ENCODE assay signal across 27 cellular contexts in the genomic region with DNA sequence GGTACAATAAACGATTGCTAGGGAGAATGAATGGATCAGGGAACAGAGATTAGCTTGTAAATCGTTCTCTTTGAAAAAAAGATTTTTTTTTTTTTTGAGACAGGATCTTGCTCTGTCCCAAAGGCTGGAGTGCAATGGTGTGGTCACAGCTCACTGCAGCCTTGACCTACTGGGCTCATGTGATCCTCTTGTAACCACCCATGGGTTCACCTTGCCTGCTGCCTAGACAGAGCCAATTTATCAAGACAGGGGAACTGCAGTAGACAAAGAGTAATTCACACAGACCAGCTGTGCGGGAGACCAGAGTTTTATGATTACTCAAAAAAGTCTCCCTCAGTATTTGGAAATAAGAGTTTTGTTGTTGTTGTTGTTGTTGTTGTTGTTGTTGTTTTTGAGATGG. TPM values are rescaled to one million over a fixed set of nuclear protein-coding genes. Genes with fewer than 3 reads are reported as not detected.
DNase-seq lines count a peak whose midpoint lies in the region; ATAC-seq and TF ChIP-seq lines count a peak whose summit lies in the region.
"Had no signal": no experiment of that assay in that cellular context is flagged by ENCODE, and none has a peak within 500 bp of the region (broad histone marks: within the 10 kb centered on the region; RNA-seq: fewer than 3 reads in every experiment).

No MANE protein-coding gene starts in this region.

- peaks cover 81% of the 10 kb centered on the region for H3K4me1 Mint-ChIP-seq in activated B cell treated with CpG ODN at 0.5 μM for 24 hours
- H3K4me1 Mint-ChIP-seq in memory B cell, result peaks cover 57% of the 10 kb centered on the region
- no peaks in the 10 kb centered on the region for H3K4me1 Mint-ChIP-seq in activated T-cell treated with anti-CD3 and anti-CD28 coated beads, Interleukin-2, amount 50 U/mL, for 72 hours (ENCODE audit: low read depth)
- H3K4me1 Mint-ChIP-seq: neural crest cell had no signal

- no peak for TF ChIP-seq CTCF in left ventricle myocardium inferior (IDR thresholded peaks at IDR 0.05; ENCODE audit: borderline replicate concordance)
- no peak for TF ChIP-seq CTCF in right atrium auricular region (IDR thresholded peaks at IDR 0.05)
- no peak for TF ChIP-seq CTCF in activated B cell treated with CpG ODN at 0.5 μM for 24 hours (IDR thresholded peaks at IDR 0.05)

- H3K4me3 Mint-ChIP-seq in activated B cell treated with CpG ODN at 0.5 μM for 24 hours (no peak overlapping the region), memory B cell (no peak overlapping the region)
- H3K4me3 Mint-ChIP-seq in activated T-cell treated with anti-CD3 and anti-CD28 coated beads, Interleukin-2, amount 50 U/mL, for 72 hours, result no peak overlapping the region
- H3K4me3 Mint-ChIP-seq: activated CD8-positive, alpha-beta T cell treated with anti-CD3 and anti-CD28 coated beads for 36 hours; neural crest cell had no signal

- POLR2A ChIA-PET in activated B cell treated with CpG ODN at 0.5 μM for 24 hours (lab: Charles Lee), result interaction anchor here (0.5 to 1.4 kb wide), 3 partner anchors 96 to 117 kb away, joined by 3 to 5 read pairs (median 3); no protein-coding TSS in a partner anchor

- H3K9me3 Mint-ChIP-seq in activated B cell treated with CpG ODN at 0.5 μM for 24 hours (peaks cover 5% of the 10 kb centered on the region), memory B cell (peaks cover 4% of the 10 kb centered on the region)
- peaks cover 0 to 4% of the 10 kb centered on the region in 2 donors for H3K9me3 Mint-ChIP-seq in activated T-cell treated with anti-CD3 and anti-CD28 coated beads, Interleukin-2, amount 50 U/mL, for 72 hours

- H3K36me3 ChIP-seq in left ventricle myocardium inferior, result no peaks in the 10 kb centered on the region
- no peaks in the 10 kb centered on the region for H3K36me3 ChIP-seq in right atrium auricular region
- H3K36me3 ChIP-seq: BLaER1, cardiac muscle cell, tibial artery had no signal

- H3K4me3 ChIP-seq in left ventricle myocardium inferior, result no peak overlapping the region
- no peak overlapping the region for H3K4me3 ChIP-seq in right atrium auricular region
- H3K4me3 ChIP-seq: A549, BLaER1, cardiac muscle cell, mucosa of descending colon, tibial artery had no signal

- H3K27me3 Mint-ChIP-seq in activated B cell treated with CpG ODN at 0.5 μM for 24 hours, result no peaks in the 10 kb centered on the region
- H3K27me3 Mint-ChIP-seq in memory B cell, result no peaks in the 10 kb centered on the region
- no peaks in the 10 kb centered on the region for H3K27me3 Mint-ChIP-seq in activated T-cell treated with anti-CD3 and anti-CD28 coated beads, Interleukin-2, amount 50 U/mL, for 72 hours (ENCODE audit: low read depth)
- H3K27me3 Mint-ChIP-seq: activated CD8-positive, alpha-beta T cell treated with anti-CD3 and anti-CD28 coated beads for 36 hours; progenitor cell of endocrine pancreas had no signal

- intact Hi-C loops in left ventricle myocardium inferior (cut with micrococcal nuclease) (no loop called here), activated B cell treated with CpG ODN at 0.5 μM for 24 hours (cut with micrococcal nuclease) (no loop called here)

- no peak for ATAC-seq in activated B cell treated with CpG ODN at 0.5 μM for 24 hours (ENCODE audit: low read depth)
- ATAC-seq in memory B cell (ENCODE audit: low read depth), result no peak
- no peak for ATAC-seq in activated T-cell treated with anti-CD3 and anti-CD28 coated beads, Interleukin-2, amount 50 U/mL, for 72 hours (replicated peaks in 1 of 2)
- ATAC-seq: activated CD4-positive, CD25-positive, alpha-beta regulatory T cell treated with anti-CD3 and anti-CD28 coated beads, Interleukin-2, amount 50 U/mL, for 24 hours; activated CD8-positive, alpha-beta T cell treated with anti-CD3 and anti-CD28 coated beads for 36 hours; mucosa of descending colon had no signal

- H3K27me3 ChIP-seq in left ventricle myocardium inferior (ENCODE audit: low read depth) (no peaks in the 10 kb centered on the region), right atrium auricular region (no peaks in the 10 kb centered on the region)
- H3K27me3 ChIP-seq: BLaER1, cardiac muscle cell, tibial artery had no signal

- peak overlapping the region; percentile 41 for H3K27ac Mint-ChIP-seq in activated B cell treated with CpG ODN at 0.5 μM for 24 hours
- H3K27ac Mint-ChIP-seq in memory B cell, result peak overlapping the region; percentile 64
- H3K27ac Mint-ChIP-seq in activated T-cell treated with anti-CD3 and anti-CD28 coated beads, Interleukin-2, amount 50 U/mL, for 72 hours, result no peak overlapping the region
- H3K27ac Mint-ChIP-seq: activated CD8-positive, alpha-beta T cell treated with anti-CD3 and anti-CD28 coated beads for 36 hours; progenitor cell of endocrine pancreas had no signal

- DNase-seq in left ventricle myocardium inferior (no peak), right atrium auricular region (ENCODE audit: low spot score) (no peak), activated B cell treated with CpG ODN at 0.5 μM for 24 hours (no peak), memory B cell (ENCODE audit: low spot score in 2 of 2) (no peak), GM03348 (ENCODE audit: low spot score) (no peak), midbrain (lab: John Stamatoyannopoulos, UW) (no peak)
- DNase-seq in activated T-cell treated with anti-CD3 and anti-CD28 coated beads, Interleukin-2, amount 50 U/mL, for 72 hours, result no peak
- DNase-seq in stimulated activated CD4-positive, alpha-beta T cell treated with anti-CD3 and anti-CD28 coated beads, Interleukin-4, amount 100 ng/mL, for 4 hours, result no peak
- DNase-seq: activated CD8-positive, alpha-beta T cell treated with anti-CD3 and anti-CD28 coated beads for 36 hours; activated T-cell treated with anti-CD3 and anti-CD28 coated beads, Interleukin-2, amount 50 U/mL, for 1 hour; amniotic stem cell; COR-L47; glutamatergic neuron; kidney glomerular epithelial cell; mucosa of descending colon; NCI-H2081 treated with DMSO at 0.1 percent for 48 hours; NCI-H446 treated with DMSO at 0.1 percent for 48 hours; stimulated activated CD4-positive, alpha-beta T cell treated with anti-CD3 and anti-CD28 coated beads, Interleukin-2, amount 100 ng/mL, for 24 hours; stimulated activated naive CD4-positive, alpha-beta T cell treated with Interleukin-2 at 50 U/mL for 16 hours; tibial artery had no signal

- H3K36me3 Mint-ChIP-seq in activated B cell treated with CpG ODN at 0.5 μM for 24 hours (ENCODE audit: low read depth), result peaks cover 3% of the 10 kb centered on the region
- peaks cover 3% of the 10 kb centered on the region for H3K36me3 Mint-ChIP-seq in memory B cell
- peaks cover 0 to 6% of the 10 kb centered on the region in 2 donors for H3K36me3 Mint-ChIP-seq in activated T-cell treated with anti-CD3 and anti-CD28 coated beads, Interleukin-2, amount 50 U/mL, for 72 hours (ENCODE audit: insufficient read depth in 2 of 2)

- H3K27ac ChIP-seq in left ventricle myocardium inferior (replicated peaks) (peak overlapping the region; percentile 21), right atrium auricular region (peak overlapping the region in 1 of 2 donors; percentile 63)
- H3K27ac ChIP-seq: A549, BLaER1, cardiac muscle cell, RWPE1, tibial artery had no signal

- H3K4me1 ChIP-seq in left ventricle myocardium inferior, result peaks cover 24% of the 10 kb centered on the region
- H3K4me1 ChIP-seq in right atrium auricular region, result peaks cover 0 to 5% of the 10 kb centered on the region in 2 donors
- H3K4me1 ChIP-seq: A549, tibial artery had no signal

- CTCF ChIA-PET in activated B cell treated with CpG ODN at 0.5 μM for 24 hours (lab: Charles Lee), result interaction anchor here (1.0 to 6.2 kb wide), 3 partner anchors 17 to 120 kb away, joined by 4 to 25 read pairs (median 15); no protein-coding TSS in a partner anchor

- peaks cover 15% of the 10 kb centered on the region for H3K9me3 ChIP-seq in left ventricle myocardium inferior (replicated peaks)
- H3K9me3 ChIP-seq in right atrium auricular region, result peaks cover 0 to 10% of the 10 kb centered on the region in 2 donors

RNA-seq across cellular contexts. Expression of a gene that starts 39.6 kb away (rescaled TPM):
- total RNA-seq in left ventricle myocardium inferior (11.3 TPM), right atrium auricular region (1 to 10 TPM; 6.3 to 7.8 TPM), activated B cell treated with CpG ODN at 0.5 μM for 24 hours (18.7 and 20.2 TPM in 2 replicates)
- 10 to 100 TPM; 26.8 to 29.6 TPM for total RNA-seq in activated T-cell treated with anti-CD3 and anti-CD28 coated beads, Interleukin-2, amount 50 U/mL, for 72 hours

RNA-seq across cellular contexts. Expression of a gene that starts 39.7 kb away (rescaled TPM):
- total RNA-seq in left ventricle myocardium inferior (7.6 TPM), right atrium auricular region (10 to 100 TPM in 1 of 2 donors, 1 to 10 TPM in 1; 9.7 to 13.2 TPM), activated B cell treated with CpG ODN at 0.5 μM for 24 hours (19.2 and 19.7 TPM in 2 replicates)
- 10 to 100 TPM; 29.9 to 33.4 TPM for total RNA-seq in activated T-cell treated with anti-CD3 and anti-CD28 coated beads, Interleukin-2, amount 50 U/mL, for 72 hours

RNA-seq across cellular contexts. Expression of a gene that starts 55.3 kb away (rescaled TPM):
- total RNA-seq in left ventricle myocardium inferior, result 8.8 TPM
- total RNA-seq in right atrium auricular region, result 10 to 100 TPM; 14.4 to 18.4 TPM
- 60.5 and 66.0 TPM in 2 replicates for total RNA-seq in activated B cell treated with CpG ODN at 0.5 μM for 24 hours
- 10 to 100 TPM in 1 of 2 donors, 1 to 10 TPM in 1; 7.4 to 19.6 TPM for total RNA-seq in activated T-cell treated with anti-CD3 and anti-CD28 coated beads, Interleukin-2, amount 50 U/mL, for 72 hours
